In genomic region chr14:68293404-68293803, GRCh38 we compare ENCODE assay signal across 12 cellular contexts.
DNase-seq lines count a peak whose midpoint lies in the region; ATAC-seq, FAIRE-seq and TF ChIP-seq lines count a peak whose summit lies in the region.
"Had no signal": no experiment of that assay in that cellular context is flagged by ENCODE, and none has a peak within 500 bp of the region (broad histone marks: within the 10 kb centered on the region; RNA-seq: fewer than 3 reads in every experiment).

No MANE protein-coding gene starts in this region.

- no peak overlapping the region for H3K4me3 ChIP-seq in BLaER1
- H3K4me3 ChIP-seq in MG63, result no peak overlapping the region

- H3K27me3 Mint-ChIP-seq in activated naive CD8-positive, alpha-beta T cell treated with anti-CD3 and anti-CD28 coated beads, Interleukin-2, amount 10 ng/mL, durations not matched to agents 7 days and 5 days, result no peaks in the 10 kb centered on the region
- no peaks in the 10 kb centered on the region for H3K27me3 Mint-ChIP-seq in natural killer cell treated with Interleukin-12 subunit alpha and Interleukin-12 subunit beta and Interleukin-15 and Interleukin-18, amount 100 ng/mL, for 72 hours

- peak overlapping the region; percentile 72 for H3K4me2 ChIP-seq in BLaER1

- H3K9me3 Mint-ChIP-seq in activated naive CD8-positive, alpha-beta T cell treated with anti-CD3 and anti-CD28 coated beads, Interleukin-2, amount 10 ng/mL, durations not matched to agents 7 days and 5 days, result no peaks in the 10 kb centered on the region
- no peaks in the 10 kb centered on the region for H3K9me3 Mint-ChIP-seq in natural killer cell treated with Interleukin-12 subunit alpha and Interleukin-12 subunit beta and Interleukin-15 and Interleukin-18, amount 100 ng/mL, for 72 hours

- H3K9ac ChIP-seq in BLaER1, result peak overlapping the region; percentile 42

- H3K4me3 Mint-ChIP-seq in activated naive CD8-positive, alpha-beta T cell treated with anti-CD3 and anti-CD28 coated beads, Interleukin-2, amount 10 ng/mL, durations not matched to agents 7 days and 5 days, result peak overlapping the region; percentile 17
- peak overlapping the region; percentile 2 for H3K4me3 Mint-ChIP-seq in natural killer cell treated with Interleukin-12 subunit alpha and Interleukin-12 subunit beta and Interleukin-15 and Interleukin-18, amount 100 ng/mL, for 72 hours

- peak; percentile 26 for ATAC-seq in activated naive CD8-positive, alpha-beta T cell treated with anti-CD3 and anti-CD28 coated beads, Interleukin-2, amount 10 ng/mL, durations not matched to agents 7 days and 5 days (ENCODE audit: low read depth)
- no peak for ATAC-seq in natural killer cell treated with Interleukin-12 subunit alpha and Interleukin-12 subunit beta and Interleukin-15 and Interleukin-18, amount 100 ng/mL, for 72 hours
- no peak for ATAC-seq in GM18511 (IDR thresholded peaks at IDR 0.05; ENCODE audit: unreplicated experiment)
- no peak for ATAC-seq in SK-N-SH treated with all-trans-retinoic acid at 6 μM for 48 hours

- DNase-seq in GM19239 (ENCODE audit: insufficient read length, low spot score) (no peak), MG63 (no peak), KBM-7 (no peak)
- DNase-seq in activated naive CD8-positive, alpha-beta T cell treated with anti-CD3 and anti-CD28 coated beads, Interleukin-2, amount 10 ng/mL, durations not matched to agents 7 days and 5 days, result no peak
- no peak for DNase-seq in natural killer cell treated with Interleukin-12 subunit alpha and Interleukin-12 subunit beta and Interleukin-15 and Interleukin-18, amount 100 ng/mL, for 72 hours (ENCODE audit: low spot score)
- DNase-seq: caudate nucleus; nucleus accumbens; stimulated activated CD4-positive, alpha-beta T cell treated with anti-CD3 and anti-CD28 coated beads, Interleukin-4, amount 100 ng/mL, for 1 hour; T-helper 2 cell had no signal

- H3K27me3 ChIP-seq in BLaER1, result no peaks in the 10 kb centered on the region
- no peaks in the 10 kb centered on the region for H3K27me3 ChIP-seq in MG63

- no peaks in the 10 kb centered on the region for H3K36me3 ChIP-seq in BLaER1
- no peaks in the 10 kb centered on the region for H3K36me3 ChIP-seq in MG63

- in situ Hi-C loops in KBM-7 (cut with MboI; ENCODE audit: low pct_unique_long_range_greater_than_20kb, low sequenced_read_pairs), result no loop called here

- H4K20me1 ChIP-seq in BLaER1, result no peaks in the 10 kb centered on the region

- peak overlapping the region; percentile 22 for H3K27ac Mint-ChIP-seq in activated naive CD8-positive, alpha-beta T cell treated with anti-CD3 and anti-CD28 coated beads, Interleukin-2, amount 10 ng/mL, durations not matched to agents 7 days and 5 days
- H3K27ac Mint-ChIP-seq in natural killer cell treated with Interleukin-12 subunit alpha and Interleukin-12 subunit beta and Interleukin-15 and Interleukin-18, amount 100 ng/mL, for 72 hours, result peak overlapping the region; percentile 9 to 90

- H3K36me3 Mint-ChIP-seq in activated naive CD8-positive, alpha-beta T cell treated with anti-CD3 and anti-CD28 coated beads, Interleukin-2, amount 10 ng/mL, durations not matched to agents 7 days and 5 days, result peaks cover 19% of the 10 kb centered on the region
- H3K36me3 Mint-ChIP-seq in natural killer cell treated with Interleukin-12 subunit alpha and Interleukin-12 subunit beta and Interleukin-15 and Interleukin-18, amount 100 ng/mL, for 72 hours, result no peaks in the 10 kb centered on the region

- H3K9me3 ChIP-seq in BLaER1 (no peaks in the 10 kb centered on the region), MG63 (no peaks in the 10 kb centered on the region)

- peak; percentile 79 for FAIRE-seq in GM19239 (lab: Jason Lieb, UNC)

- H3K4me1 ChIP-seq in BLaER1, result peaks cover 79% of the 10 kb centered on the region

- POLR2A ChIA-PET in activated naive CD8-positive, alpha-beta T cell treated with anti-CD3 and anti-CD28 coated beads, Interleukin-2, amount 10 ng/mL, durations not matched to agents 7 days and 5 days (lab: Charles Lee), result interaction anchor here (0.9 kb wide), 1 partner anchor 390 kb away, joined by 6 read pairs; no protein-coding TSS in a partner anchor

- H3K4me1 Mint-ChIP-seq in activated naive CD8-positive, alpha-beta T cell treated with anti-CD3 and anti-CD28 coated beads, Interleukin-2, amount 10 ng/mL, durations not matched to agents 7 days and 5 days, result peaks cover 16% of the 10 kb centered on the region
- peaks cover 23 to 37% of the 10 kb centered on the region in 2 donors for H3K4me1 Mint-ChIP-seq in natural killer cell treated with Interleukin-12 subunit alpha and Interleukin-12 subunit beta and Interleukin-15 and Interleukin-18, amount 100 ng/mL, for 72 hours (ENCODE audit: low read depth in 2 of 2)

- peak overlapping the region; percentile 77 for H3K27ac ChIP-seq in BLaER1

TF ChIP-seq in SK-N-SH treated with all-trans-retinoic acid at 6 μM for 48 hours, 23 proteins besides CTCF, POLR2A, EP300 and RAD21:
- TF ChIP-seq RARB (CRISPR knock-in tag; IDR thresholded peaks at IDR 0.05) (no peak), PATZ1 (CRISPR knock-in tag; IDR thresholded peaks at IDR 0.05; ENCODE audit: borderline replicate concordance) (no peak), ARNTL (CRISPR knock-in tag; IDR thresholded peaks at IDR 0.05; ENCODE audit: borderline replicate concordance, low read depth) (no peak), TOX (CRISPR knock-in tag; IDR thresholded peaks at IDR 0.05; ENCODE audit: borderline replicate concordance) (no peak), CSRNP3 (CRISPR knock-in tag; IDR thresholded peaks at IDR 0.05) (no peak), PPARA (CRISPR knock-in tag; IDR thresholded peaks at IDR 0.05; ENCODE audit: borderline replicate concordance) (no peak), ZNF565 (CRISPR knock-in tag; conservative IDR thresholded peaks at IDR 0.05; ENCODE audit: low read depth) (no peak), TCF4 (CRISPR knock-in tag; IDR thresholded peaks at IDR 0.05; ENCODE audit: borderline replicate concordance) (no peak), POU6F1 (CRISPR knock-in tag; IDR thresholded peaks at IDR 0.05; ENCODE audit: borderline replicate concordance, low read depth) (no peak), CREB5 (CRISPR knock-in tag; IDR thresholded peaks at IDR 0.05; ENCODE audit: low read depth) (no peak)
